22 cellular contexts compared by ENCODE assay signal in genomic region chr6:159036673-159037072, GRCh38. TPM values are rescaled to one million over a fixed set of nuclear protein-coding genes. Genes with fewer than 3 reads are reported as not detected.
DNase-seq lines count a peak whose midpoint lies in the region; ATAC-seq and TF ChIP-seq lines count a peak whose summit lies in the region.
"Had no signal": no experiment of that assay in that cellular context is flagged by ENCODE, and none has a peak within 500 bp of the region (broad histone marks: within the 10 kb centered on the region; RNA-seq: fewer than 3 reads in every experiment).

No MANE protein-coding gene starts in this region.

- no peaks in the 10 kb centered on the region for H3K9me3 Mint-ChIP-seq in activated naive CD4-positive, alpha-beta T cell treated with anti-CD3 and anti-CD28 coated beads, Interleukin-2, amount 50 U/mL, for 24 hours
- H3K9me3 Mint-ChIP-seq in central memory CD8-positive, alpha-beta T cell, result no peaks in the 10 kb centered on the region
- no peaks in the 10 kb centered on the region for H3K9me3 Mint-ChIP-seq in stimulated activated memory B cell treated with anti-CD40 and anti-IgM and Interleukin-4, amounts not matched to agents 10 μg/mL and 1 μg/mL and 100 μg/mL, for 72 hours
- H3K9me3 Mint-ChIP-seq: WTC11 had no signal

- H3K27me3 Mint-ChIP-seq in activated naive CD4-positive, alpha-beta T cell treated with anti-CD3 and anti-CD28 coated beads, Interleukin-2, amount 50 U/mL, for 24 hours, result no peaks in the 10 kb centered on the region
- no peaks in the 10 kb centered on the region for H3K27me3 Mint-ChIP-seq in central memory CD8-positive, alpha-beta T cell
- H3K27me3 Mint-ChIP-seq in stimulated activated memory B cell treated with anti-CD40 and anti-IgM and Interleukin-4, amounts not matched to agents 10 μg/mL and 1 μg/mL and 100 μg/mL, for 72 hours, result no peaks in the 10 kb centered on the region

- no peaks in the 10 kb centered on the region for H3K4me1 ChIP-seq in prostate gland (replicated peaks)
- H3K4me1 ChIP-seq: body of pancreas had no signal

- H3K4me3 Mint-ChIP-seq in activated naive CD4-positive, alpha-beta T cell treated with anti-CD3 and anti-CD28 coated beads, Interleukin-2, amount 50 U/mL, for 24 hours, result peak overlapping the region; percentile 68
- peak overlapping the region; percentile 97 for H3K4me3 Mint-ChIP-seq in central memory CD8-positive, alpha-beta T cell
- no peak overlapping the region for H3K4me3 Mint-ChIP-seq in stimulated activated memory B cell treated with anti-CD40 and anti-IgM and Interleukin-4, amounts not matched to agents 10 μg/mL and 1 μg/mL and 100 μg/mL, for 72 hours
- H3K4me3 Mint-ChIP-seq: WTC11 had no signal

- TF ChIP-seq CTCF in NB4 (IDR thresholded peaks at IDR 0.05; ENCODE audit: low read depth, low read length) (no peak), prostate gland (IDR thresholded peaks at IDR 0.05) (no peak)

- TF ChIP-seq POLR2A in NB4 (IDR thresholded peaks at IDR 0.05; ENCODE audit: extremely low read depth, insufficient read length), result no peak
- TF ChIP-seq POLR2A in prostate gland (IDR thresholded peaks at IDR 0.05), result no peak

- no peak overlapping the region for H3K27ac ChIP-seq in prostate gland
- H3K27ac ChIP-seq: body of pancreas, ovary, thoracic aorta had no signal

- peaks cover 57% of the 10 kb centered on the region for H3K4me1 Mint-ChIP-seq in activated naive CD4-positive, alpha-beta T cell treated with anti-CD3 and anti-CD28 coated beads, Interleukin-2, amount 50 U/mL, for 24 hours
- H3K4me1 Mint-ChIP-seq in central memory CD8-positive, alpha-beta T cell, result peaks cover 52% of the 10 kb centered on the region
- H3K4me1 Mint-ChIP-seq in stimulated activated memory B cell treated with anti-CD40 and anti-IgM and Interleukin-4, amounts not matched to agents 10 μg/mL and 1 μg/mL and 100 μg/mL, for 72 hours, result peaks cover 86% of the 10 kb centered on the region

- peaks cover 44% of the 10 kb centered on the region for H3K36me3 Mint-ChIP-seq in activated naive CD4-positive, alpha-beta T cell treated with anti-CD3 and anti-CD28 coated beads, Interleukin-2, amount 50 U/mL, for 24 hours
- H3K36me3 Mint-ChIP-seq in central memory CD8-positive, alpha-beta T cell (ENCODE audit: insufficient read depth), result peaks cover 79% of the 10 kb centered on the region
- peaks cover 62% of the 10 kb centered on the region for H3K36me3 Mint-ChIP-seq in stimulated activated memory B cell treated with anti-CD40 and anti-IgM and Interleukin-4, amounts not matched to agents 10 μg/mL and 1 μg/mL and 100 μg/mL, for 72 hours
- H3K36me3 Mint-ChIP-seq: WTC11 had no signal

- DNase-seq in activated naive CD4-positive, alpha-beta T cell (lab: John Stamatoyannopoulos, UW), result no peak
- peak; percentile 35 for DNase-seq in NB4 (ENCODE audit: low read depth)
- no peak for DNase-seq in central memory CD8-positive, alpha-beta T cell (ENCODE audit: low spot score in 2 of 2)
- DNase-seq in prostate gland (ENCODE audit: low spot score), result no peak
- no peak for DNase-seq in DMS 273 treated with DMSO at 0.1 percent for 48 hours (lab: John Stamatoyannopoulos, UW)
- DNase-seq: activated gamma-delta T cell; body of pancreas; erythroblast; GDM1; MM.1S; mucosa of descending colon; NCI-H2029; NCI-H446 treated with DMSO at 0.1 percent for 48 hours; ovary; stimulated activated CD4-positive, alpha-beta T cell treated with anti-CD3 and anti-CD28 coated beads, Interleukin-2, amount 100 ng/mL, for 48 hours had no signal

- no peaks in the 10 kb centered on the region for H3K27me3 ChIP-seq in prostate gland (replicated peaks; ENCODE audit: insufficient read depth)
- H3K27me3 ChIP-seq: body of pancreas, ovary had no signal

- peak overlapping the region; percentile 83 for H3K27ac Mint-ChIP-seq in activated naive CD4-positive, alpha-beta T cell treated with anti-CD3 and anti-CD28 coated beads, Interleukin-2, amount 50 U/mL, for 24 hours
- peak overlapping the region; percentile 82 for H3K27ac Mint-ChIP-seq in central memory CD8-positive, alpha-beta T cell (ENCODE audit: low read depth)
- peak overlapping the region; percentile 84 for H3K27ac Mint-ChIP-seq in stimulated activated memory B cell treated with anti-CD40 and anti-IgM and Interleukin-4, amounts not matched to agents 10 μg/mL and 1 μg/mL and 100 μg/mL, for 72 hours
- H3K27ac Mint-ChIP-seq: WTC11 had no signal

- H3K4me3 ChIP-seq in NB4 (ENCODE audit: low read depth, low read length) (no peak overlapping the region), prostate gland (no peak overlapping the region)
- H3K4me3 ChIP-seq: body of pancreas, GM12878, mucosa of descending colon, ovary, thoracic aorta had no signal

- H3K36me3 ChIP-seq in prostate gland, result no peaks in the 10 kb centered on the region
- H3K36me3 ChIP-seq: ovary, thoracic aorta had no signal

- WGBS in prostate gland, result 92% methylated on average over 11 of the region's 14 CpGs

- intact Hi-C loops in prostate gland (cut with DNase I), result no loop called here

- ATAC-seq in central memory CD8-positive, alpha-beta T cell (replicated peaks; ENCODE audit: extremely low read depth, poor library complexity, severe bottlenecking), result peak; percentile 21
- ATAC-seq in stimulated activated memory B cell treated with anti-CD40 and anti-IgM and Interleukin-4, amounts not matched to agents 10 μg/mL and 1 μg/mL and 100 μg/mL, for 72 hours, result no peak
- ATAC-seq in HG03135 (IDR thresholded peaks at IDR 0.05; ENCODE audit: unreplicated experiment), result no peak
- ATAC-seq: body of pancreas, GM12878, Right ventricle myocardium inferior had no signal

- no peaks in the 10 kb centered on the region for H3K9me3 ChIP-seq in prostate gland
- H3K9me3 ChIP-seq: body of pancreas, mucosa of descending colon, ovary, thoracic aorta had no signal

RNA-seq across cellular contexts. Expression of gene TAGAP, which starts 8.1 kb away (rescaled TPM):
- total RNA-seq in prostate gland, result 1 to 10 TPM; 2.6 to 4.8 TPM

RNA-seq across cellular contexts. Expression of gene RSPH3, which starts 36.7 kb away (rescaled TPM):
- total RNA-seq in prostate gland, result 10 to 100 TPM; 18.7 to 19.4 TPM
